ENCODE assay signal across 27 cellular contexts in the genomic region with DNA sequence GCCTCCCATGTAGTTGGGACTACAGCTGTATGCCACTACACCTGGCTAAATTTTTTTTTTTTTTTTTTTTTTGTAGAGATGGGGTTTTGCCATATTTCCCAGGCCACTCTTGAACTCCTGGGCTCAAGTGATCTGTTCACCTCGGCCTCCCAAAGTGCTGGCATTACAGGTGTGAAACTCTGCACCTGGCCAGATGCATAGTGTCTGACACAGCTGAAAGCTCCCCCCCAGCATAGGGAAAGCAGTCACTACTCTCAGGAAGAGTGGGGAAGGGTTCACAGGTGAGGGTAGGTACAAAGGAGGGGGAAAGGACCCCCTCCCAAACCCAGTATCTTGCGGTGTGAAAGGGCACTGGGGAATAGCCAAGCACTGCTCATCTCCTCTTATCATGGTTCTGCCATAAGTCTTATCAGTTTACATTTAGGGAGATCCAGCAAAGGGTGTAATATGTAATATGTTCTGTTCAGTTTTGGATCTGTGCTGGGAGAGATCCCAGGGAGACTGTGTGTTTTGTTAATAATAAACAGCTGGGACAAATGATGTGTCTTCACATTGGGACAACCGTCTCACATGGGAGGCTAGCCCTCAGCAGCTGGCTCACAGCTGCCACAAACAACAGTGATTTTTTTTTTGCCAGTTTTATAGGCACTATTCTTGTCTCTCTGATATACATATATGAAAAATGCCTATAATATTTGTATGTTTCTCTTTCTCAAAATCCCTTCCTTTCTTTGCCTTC. TPM values are rescaled to one million over a fixed set of nuclear protein-coding genes. Genes with fewer than 3 reads are reported as not detected.
DNase-seq lines count a peak whose midpoint lies in the region; TF ChIP-seq lines count a peak whose summit lies in the region.
"Had no signal": no experiment of that assay in that cellular context is flagged by ENCODE, and none has a peak within 500 bp of the region (broad histone marks: within the 10 kb centered on the region; RNA-seq: fewer than 3 reads in every experiment).

No MANE protein-coding gene starts in this region.

- H3K9ac ChIP-seq in H9 (ENCODE audit: extremely low read depth, insufficient read length, low read length) = no peak overlapping the region

- peaks cover 2% of the 10 kb centered on the region; the same call in 1 of the 2 replicates for H3K4me1 ChIP-seq in H9 (ENCODE audit: insufficient read depth, low read length)
- H3K4me1 ChIP-seq: BE2C, testis had no signal

- H3K27ac ChIP-seq in H9 (ENCODE audit: insufficient read length, low read depth, low read length) = no peak overlapping the region
- no peak overlapping the region for H3K27ac ChIP-seq in coronary artery
- H3K27ac ChIP-seq: testis had no signal

- no peak overlapping the region for H2BK5ac ChIP-seq in H9 (ENCODE audit: insufficient read length, low read length)

- no peak overlapping the region for H3K14ac ChIP-seq in H9 (ENCODE audit: insufficient read depth, low read length)

- peak overlapping the region in 1 of 3 experiments; percentile 76; a peak in 2 of 7 replicates for H3K27ac Mint-ChIP-seq in H9
- peak overlapping the region; percentile 19 for H3K27ac Mint-ChIP-seq in glutamatergic neuron (ENCODE audit: unreplicated experiment)
- H3K27ac Mint-ChIP-seq: activated T-cell treated with anti-CD3 and anti-CD28 coated beads, Interleukin-2, amount 50 U/mL, for 72 hours; CD8-positive, alpha-beta memory T cell; GM23338; naive thymus-derived CD4-positive, alpha-beta T cell; T-helper 17 cell had no signal

- no peak overlapping the region for H3K4ac ChIP-seq in H9 (ENCODE audit: low read depth, low read length)

- H3K18ac ChIP-seq in H9 (ENCODE audit: insufficient read length, low read depth, low read length) = no peak overlapping the region

- no peak overlapping the region for H2BK12ac ChIP-seq in H9 (ENCODE audit: insufficient read length, low read depth, low read length)

- no peaks in the 10 kb centered on the region for H3K79me2 ChIP-seq in H9 (ENCODE audit: insufficient read depth, low read length)

- H3K23ac ChIP-seq in H9 (ENCODE audit: insufficient read length, low read depth, low read length) = no peak overlapping the region

- no peak overlapping the region for H2AFZ ChIP-seq in H9 (ENCODE audit: low read length)

- no peak overlapping the region for H4K5ac ChIP-seq in H9 (ENCODE audit: insufficient read length, low read depth, low read length)

- H3K4me3 ChIP-seq in coronary artery = no peak overlapping the region
- H3K4me3 ChIP-seq: GM23338, skin epidermis, testis had no signal

- no peak overlapping the region for H2AK5ac ChIP-seq in H9 (ENCODE audit: insufficient read length, low read length)

- no peaks in the 10 kb centered on the region for H3K79me1 ChIP-seq in H9 (ENCODE audit: insufficient read depth, low read depth, low read length, poor library complexity, severe bottlenecking)

- no peaks in the 10 kb centered on the region for H3K27me3 ChIP-seq in H9 (ENCODE audit: insufficient read depth, low read length)
- H3K27me3 ChIP-seq: testis had no signal

- H3T11ph ChIP-seq in H9 (ENCODE audit: low read length) = no peak overlapping the region

- no peak for TF ChIP-seq CTCF in H9 (conservative IDR thresholded peaks at IDR 0.05)
- TF ChIP-seq CTCF in glutamatergic neuron (IDR thresholded peaks at IDR 0.05; ENCODE audit: partially characterized antibody, unreplicated experiment) = no peak
- no peak for TF ChIP-seq CTCF in coronary artery (IDR thresholded peaks at IDR 0.05)

- no peaks in the 10 kb centered on the region for H4K20me1 ChIP-seq in H9 (ENCODE audit: control insufficient read depth, insufficient read depth, insufficient read length)

- H2BK20ac ChIP-seq in H9 (ENCODE audit: low read depth, low read length, poor library complexity, severe bottlenecking) = no peak overlapping the region

- no peaks in the 10 kb centered on the region for H3K9me3 Mint-ChIP-seq in H9
- no peaks in the 10 kb centered on the region for H3K9me3 Mint-ChIP-seq in glutamatergic neuron (ENCODE audit: unreplicated experiment)
- H3K9me3 Mint-ChIP-seq: activated T-cell treated with anti-CD3 and anti-CD28 coated beads, Interleukin-2, amount 50 U/mL, for 72 hours; CD8-positive, alpha-beta memory T cell; GM23338; mesothelial cell of epicardium had no signal

- H3K23me2 ChIP-seq in H9 (ENCODE audit: insufficient read length, low read depth, low read length, poor library complexity, severe bottlenecking) = no peaks in the 10 kb centered on the region

- DNase-seq in H9 (no peak), RPMI8226 (peak; percentile 47), glutamatergic neuron (no peak), posterior vena cava (ENCODE audit: low spot score) (peak; percentile 5), coronary artery (ENCODE audit: low spot score) (no peak), Ammon's horn (ENCODE audit: low spot score) (no peak), cerebellum (ENCODE audit: low spot score) (no peak)
- DNase-seq: ACHN; activated CD4-positive, alpha-beta T cell treated with anti-CD3 and anti-CD28 coated beads, Interleukin-2, amount 50 U/mL, for 4 hours; activated naive CD4-positive, alpha-beta T cell; activated T-cell treated with anti-CD3 and anti-CD28 coated beads, Interleukin-2, amount 50 U/mL, for 72 hours; BE2C; CD8-positive, alpha-beta memory T cell; DMS 273 treated with DMSO at 0.1 percent for 48 hours; KBM-7; naive thymus-derived CD4-positive, alpha-beta T cell; NCI-H1105; NCI-H187; NCI-H2171; NCI-H510A; nucleus accumbens; stimulated activated naive CD8-positive, alpha-beta T cell treated with anti-CD3 and anti-CD28 coated beads, Interleukin-15, Interleukin-2, amounts not matched to agents 100 U/mL and 50 U/mL, for 24 hours; T-helper 17 cell; testis had no signal

- H3K4me1 Mint-ChIP-seq in H9 (peaks cover 17 to 40% of the 10 kb centered on the region in 2 experiments), glutamatergic neuron (ENCODE audit: low read depth, unreplicated experiment) (no peaks in the 10 kb centered on the region)
- H3K4me1 Mint-ChIP-seq: CD8-positive, alpha-beta memory T cell had no signal

- no peak overlapping the region for H4K8ac ChIP-seq in H9 (replicated peaks; ENCODE audit: insufficient read length, low read depth, low read length)

- H3K9me3 ChIP-seq in H9 (ENCODE audit: control insufficient read depth, low read depth, low read length) = no peaks in the 10 kb centered on the region
- H3K9me3 ChIP-seq: BE2C, testis had no signal

- no peaks in the 10 kb centered on the region for H3K27me3 Mint-ChIP-seq in H9 (ENCODE audit: low read depth)
- peaks cover 6% of the 10 kb centered on the region for H3K27me3 Mint-ChIP-seq in glutamatergic neuron (ENCODE audit: unreplicated experiment)

- H4K91ac ChIP-seq in H9 (ENCODE audit: insufficient read length, low read depth, low read length) = no peak overlapping the region

- H2BK120ac ChIP-seq in H9 (ENCODE audit: low read depth, low read length, poor library complexity, severe bottlenecking) = no peak overlapping the region

- H3K56ac ChIP-seq in H9 (ENCODE audit: insufficient read length, low read depth, low read length) = no peak overlapping the region

- no CpG with 5 or more reads among the region's 3 CpGs for WGBS in H9 (ENCODE audit: extremely low coverage, insufficient read length, low lambda C conversion rate)

- intact Hi-C loops in posterior vena cava (cut with DNase I) = loop anchor here in 1 of 2 donors (1.0 kb wide), 1 partner anchor 24 kb away; no protein-coding TSS in a partner anchor

- peak overlapping the region; percentile 95; the same call in 1 of the 2 replicates for H2BK15ac ChIP-seq in H9 (ENCODE audit: low read depth, low read length)

- H3K36me3 Mint-ChIP-seq in H9 (ENCODE audit: insufficient read depth in 1 of 3, low read depth in 3 of 3) (no peaks in the 10 kb centered on the region), glutamatergic neuron (ENCODE audit: unreplicated experiment) (no peaks in the 10 kb centered on the region)
- H3K36me3 Mint-ChIP-seq: mesothelial cell of epicardium had no signal

- H3K4me3 Mint-ChIP-seq in H9 = no peak overlapping the region
- no peak overlapping the region for H3K4me3 Mint-ChIP-seq in glutamatergic neuron (ENCODE audit: unreplicated experiment)
- H3K4me3 Mint-ChIP-seq: activated T-cell treated with anti-CD3 and anti-CD28 coated beads, Interleukin-2, amount 50 U/mL, for 72 hours; CD8-positive, alpha-beta memory T cell; GM23338; mesothelial cell of epicardium; naive thymus-derived CD4-positive, alpha-beta T cell; T-helper 17 cell had no signal

- no peak overlapping the region for H3K4me2 ChIP-seq in H9 (ENCODE audit: insufficient read depth, insufficient read length, low read length)
- H3K4me2 ChIP-seq: GM23338 had no signal

RNA-seq across cellular contexts. Expression of a gene that starts 6.8 kb away (rescaled TPM):
- total RNA-seq in H9 (2021) = 65.2 and 70.0 TPM in 2 replicates
- total RNA-seq in glutamatergic neuron (ENCODE audit: unreplicated experiment) = 0.32 TPM
- 100 to 1,000 TPM; 733 to 737 TPM for total RNA-seq in posterior vena cava
- 6.5 TPM for total RNA-seq in cerebellum

RNA-seq across cellular contexts. Expression of a gene that starts 28.8 kb away (rescaled TPM):
- total RNA-seq in H9 (2021) = 47.8 and 54.1 TPM in 2 replicates
- 253 TPM for total RNA-seq in glutamatergic neuron (ENCODE audit: unreplicated experiment)
- total RNA-seq in posterior vena cava = 10 to 100 TPM; 69.6 to 70.1 TPM
- 210 TPM for total RNA-seq in cerebellum

RNA-seq across cellular contexts. Expression of a gene that starts 41.7 kb away (rescaled TPM):
- total RNA-seq in H9 (2021) (82.1 and 83.2 TPM in 2 replicates), glutamatergic neuron (ENCODE audit: unreplicated experiment) (68.0 TPM), posterior vena cava (100 to 1,000 TPM; 230 to 241 TPM), cerebellum (47.9 TPM)

Comparison
In these comparisons a context has a peak if more than half of its experiments do, and no peak if none do; other contexts are left out.
1. DNase-seq: peak in RPMI8226 (single experiment) and posterior vena cava (single experiment); none in H9 (single experiment), glutamatergic neuron (single experiment), coronary artery (single experiment), Ammon's horn (single experiment) and cerebellum (single experiment).
2. RNA of a gene that starts 6.8 kb away (total RNA-seq): 733 to 737 TPM in posterior vena cava; 65.2 to 70.0 TPM in H9, 6.5 TPM in cerebellum (single experiment) and 0.32 TPM in glutamatergic neuron (single experiment); every median in the first group is over 10 times any median in the second.